8 cellular contexts compared by ENCODE assay signal in genomic region chr7:100119075-100119700, GRCh38. TPM values are rescaled to one million over a fixed set of nuclear protein-coding genes. Genes with fewer than 3 reads are reported as not detected.
A peak's percentile ranks its signal among the peaks of the same experiment; 100 is the strongest.
DNase-seq lines count a peak whose midpoint lies in the region; ATAC-seq and TF ChIP-seq lines count a peak whose summit lies in the region.

Gene CNPY4 (plus strand): TSS chr7:100119634. CDS start chr7:100119745, 111 bp downstream.
Gene TAF6 (minus strand): TSS chr7:100119358. CDS start chr7:100114209, 5,149 bp downstream.

- H3K9me3 Mint-ChIP-seq in activated CD4-positive, alpha-beta T cell treated with anti-CD3 and anti-CD28 coated beads, Interleukin-2, amount 10 ng/mL, durations not matched to agents 7 days and 5 days = no peaks in the 10 kb centered on the region

- peak; percentile 98 for DNase-seq in NCI-H69 (lab: John Stamatoyannopoulos, UW)
- DNase-seq in activated CD4-positive, alpha-beta T cell treated with anti-CD3 and anti-CD28 coated beads, Interleukin-2, amount 10 ng/mL, durations not matched to agents 7 days and 5 days = peak; percentile 96
- peak; percentile 94 for DNase-seq in coronary artery (ENCODE audit: low spot score)
- peak; percentile 97 to 98 for DNase-seq in left lung
- DNase-seq in stimulated activated CD4-positive, alpha-beta T cell treated with anti-CD3 and anti-CD28 coated beads, Interleukin-2, amount 100 ng/mL, for 4 hours (ENCODE audit: low read depth) = peak; percentile 92

- H3K27me3 Mint-ChIP-seq in activated CD4-positive, alpha-beta T cell treated with anti-CD3 and anti-CD28 coated beads, Interleukin-2, amount 10 ng/mL, durations not matched to agents 7 days and 5 days = no peaks in the 10 kb centered on the region

- POLR2A ChIA-PET in activated CD4-positive, alpha-beta T cell treated with anti-CD3 and anti-CD28 coated beads, Interleukin-2, amount 10 ng/mL, durations not matched to agents 7 days and 5 days (lab: Charles Lee) = no interaction called here

- peak within 1 kb of the TSS; percentile 77 to 94 (median 89) for H3K9ac ChIP-seq in BLaER1 treated with 17β-estradiol and CSF1 and Interleukin-3, amounts not matched to agents 10 nM and 100 nM

- H3K4me2 ChIP-seq in BLaER1 treated with 17β-estradiol and CSF1 and Interleukin-3, amounts not matched to agents 10 nM and 100 nM = peak within 1 kb of the TSS; percentile 81 to 91 (median 88)

- TF ChIP-seq CTCF in coronary artery (IDR thresholded peaks at IDR 0.05) (no peak), left lung (IDR thresholded peaks at IDR 0.05) (peak in 1 of 2 donors; percentile 8)

- H3K36me3 Mint-ChIP-seq in activated CD4-positive, alpha-beta T cell treated with anti-CD3 and anti-CD28 coated beads, Interleukin-2, amount 10 ng/mL, durations not matched to agents 7 days and 5 days (ENCODE audit: low read depth) = peaks cover 21% of the 10 kb centered on the region

- peak within 1 kb of the TSS; percentile 83 for H3K4me3 Mint-ChIP-seq in activated CD4-positive, alpha-beta T cell treated with anti-CD3 and anti-CD28 coated beads, Interleukin-2, amount 10 ng/mL, durations not matched to agents 7 days and 5 days

- H3K36me3 ChIP-seq in BLaER1 treated with 17β-estradiol and CSF1 and Interleukin-3, amounts not matched to agents 10 nM and 100 nM = peaks cover 1 to 38% (median 13%) of the 10 kb centered on the region in 11 experiments; a peak in 16 of 22 replicates
- peaks cover 0 to 1% of the 10 kb centered on the region in 2 donors for H3K36me3 ChIP-seq in left lung

- ATAC-seq in GM19324 (IDR thresholded peaks at IDR 0.05; ENCODE audit: low FRiP score, unreplicated experiment) = peak; percentile 83
- peak; percentile 66 for ATAC-seq in HG03520 (IDR thresholded peaks at IDR 0.05; ENCODE audit: unreplicated experiment)
- ATAC-seq in left lung = peak; percentile 96

- peaks cover 20 to 42% (median 26%) of the 10 kb centered on the region in 10 experiments for H3K4me1 ChIP-seq in BLaER1 treated with 17β-estradiol and CSF1 and Interleukin-3, amounts not matched to agents 10 nM and 100 nM
- peaks cover 14 to 21% of the 10 kb centered on the region in 2 donors for H3K4me1 ChIP-seq in left lung

- peaks cover 25% of the 10 kb centered on the region for H3K4me1 Mint-ChIP-seq in activated CD4-positive, alpha-beta T cell treated with anti-CD3 and anti-CD28 coated beads, Interleukin-2, amount 10 ng/mL, durations not matched to agents 7 days and 5 days

- peak within 1 kb of the TSS; percentile 87 to 97 (median 93) for H3K27ac ChIP-seq in BLaER1 treated with 17β-estradiol and CSF1 and Interleukin-3, amounts not matched to agents 10 nM and 100 nM
- H3K27ac ChIP-seq in coronary artery (peak within 1 kb of the TSS; percentile 85 to 91), left lung (peak within 1 kb of the TSS; percentile 84 to 88)

- CTCF ChIA-PET in activated CD4-positive, alpha-beta T cell treated with anti-CD3 and anti-CD28 coated beads, Interleukin-2, amount 10 ng/mL, durations not matched to agents 7 days and 5 days (lab: Charles Lee) = interaction anchor here (5.2 kb wide), 1 partner anchor 12 kb away, joined by 36 read pairs; no protein-coding TSS in a partner anchor

- H3K27ac Mint-ChIP-seq in activated CD4-positive, alpha-beta T cell treated with anti-CD3 and anti-CD28 coated beads, Interleukin-2, amount 10 ng/mL, durations not matched to agents 7 days and 5 days = peak within 1 kb of the TSS; percentile 99

- H4K20me1 ChIP-seq in BLaER1 treated with 17β-estradiol and CSF1 and Interleukin-3, amounts not matched to agents 10 nM and 100 nM = no peaks in the 10 kb centered on the region

- intact Hi-C loops in left lung (cut with DNase I) = no loop called here

- H3K9me3 ChIP-seq in BLaER1 treated with 17β-estradiol and CSF1 and Interleukin-3, amounts not matched to agents 10 nM and 100 nM (replicated peaks in 1 of 11) = no peaks in the 10 kb centered on the region
- H3K9me3 ChIP-seq in left lung = no peaks in the 10 kb centered on the region

- peak within 1 kb of the TSS; percentile 77 to 95 (median 84) for H3K4me3 ChIP-seq in BLaER1 treated with 17β-estradiol and CSF1 and Interleukin-3, amounts not matched to agents 10 nM and 100 nM
- H3K4me3 ChIP-seq in coronary artery (peak within 1 kb of the TSS; percentile 98), left lung (peak within 1 kb of the TSS; percentile 83 to 89)

- no peaks in the 10 kb centered on the region for H3K27me3 ChIP-seq in BLaER1 treated with 17β-estradiol and CSF1 and Interleukin-3, amounts not matched to agents 10 nM and 100 nM
- H3K27me3 ChIP-seq in left lung = no peaks in the 10 kb centered on the region

RNA-seq across cellular contexts. Expression of gene CNPY4, which starts in this region (rescaled TPM):
- total RNA-seq in activated CD4-positive, alpha-beta T cell treated with anti-CD3 and anti-CD28 coated beads, Interleukin-2, amount 10 ng/mL, durations not matched to agents 7 days and 5 days = 10 to 100 TPM; 40.5 to 40.7 TPM
- 10 to 100 TPM; 15.1 to 19.4 TPM for total RNA-seq in left lung

RNA-seq across cellular contexts. Expression of gene TAF6, which starts in this region (rescaled TPM):
- total RNA-seq in activated CD4-positive, alpha-beta T cell treated with anti-CD3 and anti-CD28 coated beads, Interleukin-2, amount 10 ng/mL, durations not matched to agents 7 days and 5 days = 10 to 100 TPM; 60.1 to 65.5 TPM
- 10 to 100 TPM; 43.5 to 45.3 TPM for total RNA-seq in left lung

Comparison
In these comparisons a context has a peak if more than half of its experiments do, and no peak if none do; other contexts are left out.
1. Peak in every context shown above with its lines: DNase-seq, ATAC-seq, H3K4me3 ChIP-seq and H3K27ac ChIP-seq.